In genomic region chr12:108553799-108554198, GRCh38 we compare ENCODE assay signal across 14 cellular contexts. TPM values are rescaled to one million over a fixed set of nuclear protein-coding genes. Genes with fewer than 3 reads are reported as not detected.
"Had no signal": no experiment of that assay in that cellular context is flagged by ENCODE, and none has a peak within 500 bp of the region (broad histone marks: within the 10 kb centered on the region; RNA-seq: fewer than 3 reads in every experiment).

No MANE protein-coding gene starts in this region.

- H3K9me3 Mint-ChIP-seq: activated B cell treated with CpG ODN at 0.5 μM for 24 hours; naive B cell; stimulated activated effector memory CD8-positive, alpha-beta T cell treated with anti-CD3 and anti-CD28 coated beads, Interleukin-12 subunit alpha, Interleukin-12 subunit beta, amount 100 ng/mL, for 72 hours had no signal

- DNase-seq: activated B cell treated with CpG ODN at 0.5 μM for 24 hours; activated CD4-positive, alpha-beta T cell treated with anti-CD3 and anti-CD28 coated beads for 48 hours; aorta; dermis blood vessel endothelial cell; heart right ventricle; naive B cell had no signal

- ATAC-seq: gastroesophageal sphincter; heart right ventricle; stimulated activated effector memory CD8-positive, alpha-beta T cell treated with anti-CD3 and anti-CD28 coated beads, Interleukin-12 subunit alpha, Interleukin-12 subunit beta, amount 100 ng/mL, for 72 hours had no signal

- H3K36me3 Mint-ChIP-seq: naive B cell had no signal

- H3K4me3 ChIP-seq: breast epithelium, gastroesophageal sphincter, heart right ventricle, lung had no signal

- H3K27ac ChIP-seq: breast epithelium, gastroesophageal sphincter, heart right ventricle, neutrophil, parathyroid adenoma had no signal

- H3K4me1 ChIP-seq: breast epithelium had no signal

- H3K27me3 ChIP-seq: breast epithelium, gastroesophageal sphincter, heart right ventricle, neutrophil had no signal

- H3K4me3 Mint-ChIP-seq: activated B cell treated with CpG ODN at 0.5 μM for 24 hours; naive B cell; stimulated activated effector memory CD8-positive, alpha-beta T cell treated with anti-CD3 and anti-CD28 coated beads, Interleukin-12 subunit alpha, Interleukin-12 subunit beta, amount 100 ng/mL, for 72 hours had no signal

- H3K27me3 Mint-ChIP-seq: activated B cell treated with CpG ODN at 0.5 μM for 24 hours, naive B cell had no signal

- H3K27ac Mint-ChIP-seq: activated B cell treated with CpG ODN at 0.5 μM for 24 hours; stimulated activated effector memory CD8-positive, alpha-beta T cell treated with anti-CD3 and anti-CD28 coated beads, Interleukin-12 subunit alpha, Interleukin-12 subunit beta, amount 100 ng/mL, for 72 hours had no signal

- H3K9me3 ChIP-seq: breast epithelium, gastroesophageal sphincter, heart right ventricle, neutrophil had no signal

- H3K36me3 ChIP-seq: breast epithelium had no signal

RNA-seq across cellular contexts. Expression of gene TMEM119, which starts 44.1 kb away (rescaled TPM):
- total RNA-seq: activated B cell treated with CpG ODN at 0.5 μM for 24 hours; activated CD8-positive, alpha-beta memory T cell treated with anti-CD3 and anti-CD28 coated beads for 36 hours; renal cortical epithelial cell had no signal
